ENCODE assay signal across 23 cellular contexts in genomic region chr14:79254069-79254775, GRCh38.
A peak's percentile ranks its signal among the peaks of the same experiment; 100 is the strongest.
DNase-seq lines count a peak whose midpoint lies in the region; FAIRE-seq and TF ChIP-seq lines count a peak whose summit lies in the region.
"Had no signal": no experiment of that assay in that cellular context is flagged by ENCODE, and none has a peak within 500 bp of the region (broad histone marks: within the 10 kb centered on the region; RNA-seq: fewer than 3 reads in every experiment).

No MANE protein-coding gene starts in this region.

- intact Hi-C loops in breast epithelium (cut with DNase I; ENCODE audit: low total_unique reads) = no loop called here

- no peak for FAIRE-seq in HTR-8/SVneo (lab: Jason Lieb, UNC)
- FAIRE-seq: bronchial epithelial cell had no signal

- H3K9me3 ChIP-seq in breast epithelium = no peaks in the 10 kb centered on the region
- H3K9me3 ChIP-seq: mucosa of descending colon, right atrium auricular region, tibial nerve had no signal

- in situ Hi-C loops in brain microvascular endothelial cell (cut with HindIII; ENCODE audit: low pct_ligation_motif_present, low sequenced_read_pairs) = no loop called here

- H3K4me1 ChIP-seq in breast epithelium = no peaks in the 10 kb centered on the region
- H3K4me1 ChIP-seq: right atrium auricular region, tibial nerve had no signal

- H3K27me3 ChIP-seq in brain microvascular endothelial cell (replicated peaks) (no peaks in the 10 kb centered on the region), breast epithelium (no peaks in the 10 kb centered on the region)
- H3K27me3 ChIP-seq: right atrium auricular region, tibial nerve had no signal

- TF ChIP-seq POLR2A in breast epithelium (IDR thresholded peaks at IDR 0.05) = no peak

- H3K36me3 ChIP-seq in brain microvascular endothelial cell (replicated peaks) (no peaks in the 10 kb centered on the region), breast epithelium (no peaks in the 10 kb centered on the region)
- H3K36me3 ChIP-seq: right atrium auricular region, tibial nerve had no signal

- POLR2A ChIA-PET in AG04449 (lab: Yijun Ruan, JAX) = no interaction called here

- TF ChIP-seq CTCF in AG04449 (IDR thresholded peaks at IDR 0.05; ENCODE audit: insufficient read depth, low read length, missing control alignments) (no peak), brain microvascular endothelial cell (IDR thresholded peaks at IDR 0.05; ENCODE audit: low read depth, low read length, missing control alignments) (no peak), breast epithelium (IDR thresholded peaks at IDR 0.05) (no peak)

- DNase-seq in AG04449 (ENCODE audit: low read depth, low spot score) = peak; percentile 19
- peak; percentile 27 for DNase-seq in HTR-8/SVneo (ENCODE audit: insufficient read length, low spot score)
- peak; percentile 79 for DNase-seq in brain microvascular endothelial cell
- peak; percentile 25 for DNase-seq in kidney glomerular epithelial cell (lab: John Stamatoyannopoulos, UW)
- DNase-seq in T1000 (lab: John Stamatoyannopoulos, UW) = no peak
- DNase-seq in activated CD4-positive, CD25-positive, alpha-beta regulatory T cell treated with anti-CD3 and anti-CD28 coated beads, Interleukin-2, amount 50 U/mL, for 72 hours = no peak
- no peak for DNase-seq in breast epithelium (ENCODE audit: low spot score in 2 of 2)
- DNase-seq in activated effector memory CD4-positive, alpha-beta T cell treated with anti-CD3 and anti-CD28 coated beads, Interleukin-2, amount 50 U/mL, for 16 hours = no peak
- DNase-seq: 8988T; activated CD4-positive, alpha-beta T cell treated with anti-CD3 and anti-CD28 coated beads, Interleukin-2, amount 50 U/mL, for 48 hours; activated naive CD4-positive, alpha-beta T cell treated with anti-CD3 and anti-CD28 coated beads, Interleukin-2, amount 10 ng/mL, durations not matched to agents 7 days and 5 days; activated T-cell treated with anti-CD3 and anti-CD28 coated beads for 4 hours; CD4-positive, alpha-beta T cell; effector CD4-positive, alpha-beta T cell; KBM-7; mucosa of descending colon; NCI-H2081; NCI-H510A treated with DMSO at 0.1 percent for 48 hours; stimulated activated naive CD4-positive, alpha-beta T cell treated with Interleukin-2 at 50 U/mL for 16 hours; T-cell had no signal

- peak overlapping the region; percentile 20 for H3K27ac ChIP-seq in brain microvascular endothelial cell
- no peak overlapping the region for H3K27ac ChIP-seq in breast epithelium
- H3K27ac ChIP-seq: right atrium auricular region, tibial nerve had no signal

- no peak overlapping the region for H3K4me3 ChIP-seq in AG04449 (ENCODE audit: low read depth, low read length)
- H3K4me3 ChIP-seq in brain microvascular endothelial cell (ENCODE audit: low read depth, low read length) = no peak overlapping the region
- no peak overlapping the region for H3K4me3 ChIP-seq in breast epithelium
- H3K4me3 ChIP-seq: mucosa of descending colon, right atrium auricular region, tibial nerve had no signal

- CTCF ChIA-PET in AG04449 (lab: Yijun Ruan, JAX) = interaction anchor here (1.0 to 1.8 kb wide), 2 partner anchors 20 to 244 kb away, joined by 3 to 6 read pairs; no protein-coding TSS in a partner anchor

Comparison
In these comparisons a context has a peak if more than half of its experiments do, and no peak if none do; other contexts are left out.
1. DNase-seq: peak in AG04449 (single experiment), HTR-8/SVneo (single experiment), brain microvascular endothelial cell (single experiment) and kidney glomerular epithelial cell (single experiment); none in T1000 (single experiment), activated CD4-positive, CD25-positive, alpha-beta regulatory T cell treated with anti-CD3 and anti-CD28 coated beads, Interleukin-2, amount 50 U/mL, for 72 hours (single experiment), breast epithelium (0 of 2) and activated effector memory CD4-positive, alpha-beta T cell treated with anti-CD3 and anti-CD28 coated beads, Interleukin-2, amount 50 U/mL, for 16 hours (single experiment).